In the genomic region with DNA sequence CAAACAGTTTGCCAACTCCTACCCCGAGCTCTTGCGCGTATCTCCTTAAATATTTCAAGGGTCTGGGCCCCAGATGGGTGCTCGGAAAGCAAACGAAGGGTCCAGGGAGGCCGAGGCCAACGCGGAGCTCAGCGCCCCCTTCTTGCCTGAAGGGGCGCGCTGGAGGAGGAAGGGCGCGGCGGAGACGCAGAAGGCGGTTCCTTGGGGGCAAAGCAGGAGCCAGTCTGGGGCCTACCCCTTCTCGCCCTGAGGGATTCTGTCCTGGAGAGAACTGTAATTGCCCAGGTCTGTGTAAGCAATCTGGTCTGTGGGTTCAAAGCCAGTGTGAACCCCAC, we compare ENCODE assay signal across 11 cellular contexts. TPM values are rescaled to one million over a fixed set of nuclear protein-coding genes. Genes with fewer than 3 reads are reported as not detected.
A peak's percentile ranks its signal among the peaks of the same experiment; 100 is the strongest.
DNase-seq lines count a peak whose midpoint lies in the region; ATAC-seq and TF ChIP-seq lines count a peak whose summit lies in the region.
"Had no signal": no experiment of that assay in that cellular context is flagged by ENCODE, and none has a peak within 500 bp of the region (broad histone marks: within the 10 kb centered on the region; RNA-seq: fewer than 3 reads in every experiment).

No MANE protein-coding gene starts in this region.

- peaks cover 8% of the 10 kb centered on the region for H3K79me1 ChIP-seq in trophoblast cell (ENCODE audit: low read length)

- no peak overlapping the region for H3K23ac ChIP-seq in trophoblast cell (ENCODE audit: low read length)

- H3K9me3 Mint-ChIP-seq in CD8-positive, alpha-beta memory T cell: no peaks in the 10 kb centered on the region

- H3K4ac ChIP-seq in trophoblast cell (ENCODE audit: low read depth, low read length): no peak overlapping the region

- peak overlapping the region; percentile 86 for H4K8ac ChIP-seq in trophoblast cell (ENCODE audit: low read depth, low read length)

- CTCF ChIA-PET in CD8-positive, alpha-beta memory T cell (lab: Charles Lee): no interaction called here

- H3K4me2 ChIP-seq in fibroblast of lung (ENCODE audit: extremely low read depth, insufficient read depth, low read length): peak overlapping the region; percentile 32
- peak overlapping the region; percentile 57 for H3K4me2 ChIP-seq in trophoblast cell (ENCODE audit: low read length)

- no peak overlapping the region for H3K27ac ChIP-seq in CD8-positive, alpha-beta memory T cell (ENCODE audit: low read depth, low read length)
- H3K27ac ChIP-seq in fibroblast of lung (ENCODE audit: insufficient read depth, low read length): no peak overlapping the region
- no peak overlapping the region for H3K27ac ChIP-seq in trophoblast cell (ENCODE audit: low read depth, low read length)
- H3K27ac ChIP-seq: sigmoid colon had no signal

- H3K27ac Mint-ChIP-seq in CD8-positive, alpha-beta memory T cell: no peak overlapping the region
- no peak overlapping the region for H3K27ac Mint-ChIP-seq in T-helper 17 cell

- H2BK120ac ChIP-seq in trophoblast cell (ENCODE audit: insufficient read depth, low read length, poor library complexity): peak overlapping the region; percentile 73

- H3K27me3 Mint-ChIP-seq in CD8-positive, alpha-beta memory T cell: peaks cover 57 to 83% of the 10 kb centered on the region in 2 donors
- peaks cover 90% of the 10 kb centered on the region for H3K27me3 Mint-ChIP-seq in T-helper 17 cell

- no peaks in the 10 kb centered on the region for H3K36me3 ChIP-seq in CD8-positive, alpha-beta memory T cell (ENCODE audit: insufficient read depth, low read length)
- H3K36me3 ChIP-seq in fibroblast of lung (ENCODE audit: control insufficient read depth, insufficient read depth, low read length): no peaks in the 10 kb centered on the region
- H3K36me3 ChIP-seq in trophoblast cell (ENCODE audit: control insufficient read depth in 1 of 2, insufficient read depth in 2 of 2, low read length in 2 of 2): no peaks in the 10 kb centered on the region
- H3K36me3 ChIP-seq: sigmoid colon had no signal

- H4K20me1 ChIP-seq in fibroblast of lung (ENCODE audit: control insufficient read depth, extremely low read depth, insufficient read depth, low read length): no peaks in the 10 kb centered on the region

- peak overlapping the region; percentile 77 for H2BK12ac ChIP-seq in trophoblast cell (ENCODE audit: low read length)

- H2AFZ ChIP-seq in fibroblast of lung (ENCODE audit: low read length) (no peak overlapping the region), trophoblast cell (ENCODE audit: insufficient read depth, low read length, poor library complexity) (peak overlapping the region; percentile 50)

- TF ChIP-seq CTCF in fibroblast of lung (conservative IDR thresholded peaks at IDR 0.05 in 1 of 2, IDR thresholded peaks at IDR 0.05 in 1 of 2; ENCODE audit: low read depth in 1 of 2, low read length in 2 of 2): no peak

- H4K12ac ChIP-seq in trophoblast cell (ENCODE audit: low read depth, low read length): no peak overlapping the region

- whole genome bisulfite sequencing in trophoblast cell (ENCODE audit: extremely low coverage, insufficient coverage, insufficient read length): no CpG with 5 or more reads among the region's 17 CpGs

- H3K14ac ChIP-seq in trophoblast cell (ENCODE audit: low read length): peak overlapping the region; percentile 71

- H3K9ac ChIP-seq in fibroblast of lung (ENCODE audit: insufficient read depth, low read length) (no peak overlapping the region), trophoblast cell (ENCODE audit: low read length) (peak overlapping the region; percentile 61)

- POLR2A ChIA-PET in CD8-positive, alpha-beta memory T cell (lab: Charles Lee): no interaction called here

- H3K36me3 Mint-ChIP-seq in CD8-positive, alpha-beta memory T cell: no peaks in the 10 kb centered on the region
- peaks cover 11% of the 10 kb centered on the region for H3K36me3 Mint-ChIP-seq in T-helper 17 cell (ENCODE audit: low read depth)

- peak overlapping the region; percentile 85 for H4K91ac ChIP-seq in trophoblast cell (ENCODE audit: low read depth, low read length)

- peaks cover 36% of the 10 kb centered on the region for H3K27me3 ChIP-seq in CD8-positive, alpha-beta memory T cell (ENCODE audit: insufficient read depth, low read length, poor library complexity, severe bottlenecking)
- H3K27me3 ChIP-seq in fibroblast of lung (ENCODE audit: control insufficient read depth, insufficient read depth, low read length): peaks cover 31% of the 10 kb centered on the region
- peaks cover 31% of the 10 kb centered on the region for H3K27me3 ChIP-seq in trophoblast cell (ENCODE audit: insufficient read depth, low read length)

- peak overlapping the region; percentile 29 for H2BK5ac ChIP-seq in trophoblast cell (ENCODE audit: low read depth, low read length, poor library complexity)

- peaks cover 26 to 49% (median 47%) of the 10 kb centered on the region in 3 donors for H3K4me1 Mint-ChIP-seq in CD8-positive, alpha-beta memory T cell
- H3K4me1 Mint-ChIP-seq in T-helper 17 cell: peaks cover 22% of the 10 kb centered on the region

- H2AK5ac ChIP-seq in trophoblast cell (ENCODE audit: low read length): no peak overlapping the region

- peak overlapping the region; percentile 88 for H3K18ac ChIP-seq in trophoblast cell (ENCODE audit: low read length)

- peak overlapping the region in 5 of 7 donors; percentile 57 to 76 (median 67) for H3K4me3 Mint-ChIP-seq in CD8-positive, alpha-beta memory T cell
- H3K4me3 Mint-ChIP-seq in T-helper 17 cell: peak overlapping the region; percentile 89

- no peak for ATAC-seq in T-helper 17 cell
- no peak for ATAC-seq in GM21367 (IDR thresholded peaks at IDR 0.05; ENCODE audit: unreplicated experiment)
- ATAC-seq in HG03432 (IDR thresholded peaks at IDR 0.05; ENCODE audit: unreplicated experiment): no peak
- ATAC-seq in HG02678 (IDR thresholded peaks at IDR 0.05; ENCODE audit: unreplicated experiment): no peak

- no peak overlapping the region for H3K4me3 ChIP-seq in CD8-positive, alpha-beta memory T cell (ENCODE audit: low read length)
- H3K4me3 ChIP-seq in fibroblast of lung (replicated peaks in 1 of 4; ENCODE audit: control extremely low read depth in 1 of 4, insufficient read depth in 1 of 4, low read depth in 3 of 4, low read length in 4 of 4): no peak overlapping the region
- peak overlapping the region; percentile 66 for H3K4me3 ChIP-seq in trophoblast cell (ENCODE audit: low read depth, low read length)

- H3K79me2 ChIP-seq in fibroblast of lung (ENCODE audit: control insufficient read depth, insufficient read depth, low read length) (no peaks in the 10 kb centered on the region), trophoblast cell (ENCODE audit: control insufficient read depth, insufficient read depth, low read length, poor library complexity) (peaks cover 2% of the 10 kb centered on the region)

- no peak for DNase-seq in CD8-positive, alpha-beta memory T cell
- no peak for DNase-seq in T-helper 17 cell
- no peak for DNase-seq in fibroblast of lung (ENCODE audit: low read depth in 2 of 2)
- no peak for DNase-seq in trophoblast cell
- DNase-seq in SHP77 (lab: John Stamatoyannopoulos, UW): no peak
- DNase-seq: NCI-H510A treated with DMSO at 0.1 percent for 48 hours had no signal

- H3K9me3 ChIP-seq in CD8-positive, alpha-beta memory T cell (ENCODE audit: low read length): no peaks in the 10 kb centered on the region
- H3K9me3 ChIP-seq in T-helper 17 cell (ENCODE audit: control insufficient read depth, low read length, poor library complexity, severe bottlenecking) (no peaks in the 10 kb centered on the region), fibroblast of lung (ENCODE audit: control insufficient read depth, insufficient read depth, low read depth, low read length) (no peaks in the 10 kb centered on the region), trophoblast cell (ENCODE audit: insufficient read depth, low read depth, low read length) (peaks cover 2% of the 10 kb centered on the region)
- H3K9me3 ChIP-seq: sigmoid colon had no signal

- peaks cover 40% of the 10 kb centered on the region for H3K4me1 ChIP-seq in CD8-positive, alpha-beta memory T cell (ENCODE audit: insufficient read depth, low read length)
- H3K4me1 ChIP-seq in fibroblast of lung (ENCODE audit: control insufficient read depth, extremely low read depth, insufficient read depth, low read length): no peaks in the 10 kb centered on the region
- peaks cover 41 to 43% of the 10 kb centered on the region in 2 experiments for H3K4me1 ChIP-seq in trophoblast cell (ENCODE audit: control insufficient read depth in 1 of 2, insufficient read depth in 2 of 2, low read length in 2 of 2)

RNA-seq across cellular contexts. Expression of a gene that starts 4.0 kb away (rescaled TPM):
- total RNA-seq in CD8-positive, alpha-beta memory T cell: under 1 TPM in 1 of 2 experiments, not detected in 1; 0.11 TPM
- polyA plus RNA-seq in CD8-positive, alpha-beta memory T cell: not detected
- total RNA-seq in T-helper 17 cell (not detected), fibroblast of lung (under 0.01 and 1.8 TPM in 2 replicates)
- polyA plus RNA-seq in fibroblast of lung: 0.32 TPM in 1 of 2 replicates, not detected in the other
- polyA plus RNA-seq in fibroblast of lung (2012): 1.2 TPM in 1 of 2 replicates, not detected in the other
- 1.1 TPM in 1 of 2 replicates, not detected in the other for polyA minus RNA-seq in fibroblast of lung (ENCODE audit: low replicate concordance)
- 104 and 114 TPM in 2 replicates for polyA plus RNA-seq in trophoblast cell (2013)
- total RNA-seq: T-helper 1 cell treated with Interleukin-12 subunit alpha and Interleukin-12 subunit beta and Interleukin-4 antibody, amounts not matched to agents 30 ng/mL and 1 ng/mL, for 36 hours had no signal

RNA-seq across cellular contexts. Expression of a gene that starts 33.0 kb away (rescaled TPM):
- not detected for total RNA-seq in CD8-positive, alpha-beta memory T cell
- not detected for polyA plus RNA-seq in CD8-positive, alpha-beta memory T cell
- total RNA-seq in T-helper 17 cell: not detected
- total RNA-seq in fibroblast of lung: 0.26 TPM in 1 of 2 replicates, not detected in the other
- polyA plus RNA-seq in fibroblast of lung: not detected in 2 replicates
- not detected in 2 replicates for polyA plus RNA-seq in fibroblast of lung (2012)
- polyA minus RNA-seq in fibroblast of lung (ENCODE audit: low replicate concordance): not detected in 2 replicates
- polyA plus RNA-seq in trophoblast cell (2013): 0.03 TPM in 1 of 2 replicates, not detected in the other
- total RNA-seq: T-helper 1 cell treated with Interleukin-12 subunit alpha and Interleukin-12 subunit beta and Interleukin-4 antibody, amounts not matched to agents 30 ng/mL and 1 ng/mL, for 36 hours had no signal
